1 cellular context compared by ENCODE assay signal in the genomic region with DNA sequence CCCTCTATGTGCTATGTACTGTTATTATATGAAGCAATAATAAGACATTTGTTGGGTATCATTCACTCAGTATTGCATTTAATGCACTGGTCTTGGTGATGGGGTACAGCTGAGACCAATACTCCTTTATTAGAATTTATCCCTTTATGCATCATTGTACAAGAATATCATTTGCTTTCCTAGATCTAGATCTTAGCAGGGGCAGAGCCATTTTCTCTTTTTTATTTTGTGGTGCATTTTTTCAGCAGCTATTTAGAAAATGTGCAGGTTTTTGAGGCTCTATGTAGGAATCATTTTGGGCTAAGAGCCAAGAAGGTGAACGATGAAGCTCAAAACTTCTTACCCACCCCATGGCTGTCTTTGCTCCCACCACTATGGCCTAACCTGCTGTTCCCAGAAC.
A peak's percentile ranks its signal among the peaks of the same experiment; 100 is the strongest.
TF ChIP-seq lines count a peak whose summit lies in the region.

No MANE protein-coding gene starts in this region.

TF ChIP-seq in K562, 482 proteins besides CTCF, POLR2A, EP300 and RAD21 (continued from another document and continues in another):
- no peak for TF ChIP-seq MBD2 (IDR thresholded peaks at IDR 0.05; ENCODE audit: borderline replicate concordance, low read depth)
- TF ChIP-seq RBM22 (IDR thresholded peaks at IDR 0.05; ENCODE audit: low read depth, low read length, poor library complexity, severe bottlenecking) = no peak
- TF ChIP-seq PTTG1 (tag; IDR thresholded peaks at IDR 0.05; ENCODE audit: low read depth) = 0 out of 2 replicates have a peak, but pooled peaks have one; percentile 56
- TF ChIP-seq ZNF696 (CRISPR knock-in tag; conservative IDR thresholded peaks at IDR 0.05) = no peak
- TF ChIP-seq BHLHE40 (IDR thresholded peaks at IDR 0.05; ENCODE audit: low read length) = no peak
- no peak for TF ChIP-seq BRD9 (IDR thresholded peaks at IDR 0.05; ENCODE audit: low read depth, partially characterized antibody)
- TF ChIP-seq, protein P1, sequence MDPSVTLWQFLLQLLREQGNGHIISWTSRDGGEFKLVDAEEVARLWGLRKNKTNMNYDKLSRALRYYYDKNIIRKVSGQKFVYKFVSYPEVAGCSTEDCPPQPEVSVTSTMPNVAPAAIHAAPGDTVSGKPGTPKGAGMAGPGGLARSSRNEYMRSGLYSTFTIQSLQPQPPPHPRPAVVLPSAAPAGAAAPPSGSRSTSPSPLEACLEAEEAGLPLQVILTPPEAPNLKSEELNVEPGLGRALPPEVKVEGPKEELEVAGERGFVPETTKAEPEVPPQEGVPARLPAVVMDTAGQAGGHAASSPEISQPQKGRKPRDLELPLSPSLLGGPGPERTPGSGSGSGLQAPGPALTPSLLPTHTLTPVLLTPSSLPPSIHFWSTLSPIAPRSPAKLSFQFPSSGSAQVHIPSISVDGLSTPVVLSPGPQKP (CRISPR knock-in tag; IDR thresholded peaks at IDR 0.05) = no peak
- TF ChIP-seq TFE3 (CRISPR knock-in tag; IDR thresholded peaks at IDR 0.05) = no peak
- no peak for TF ChIP-seq ZNF311 (CRISPR knock-in tag; IDR thresholded peaks at IDR 0.05)
- TF ChIP-seq POLR2AphosphoS2 (IDR thresholded peaks at IDR 0.05; ENCODE audit: low read length) = no peak
- TF ChIP-seq CBX3 (IDR thresholded peaks at IDR 0.05; ENCODE audit: borderline replicate concordance in 1 of 2, low read length in 2 of 2) = no peak
- TF ChIP-seq NONO (IDR thresholded peaks at IDR 0.05; ENCODE audit: low read depth in 2 of 2, low read length in 1 of 2) = no peak
- TF ChIP-seq, protein P2, sequence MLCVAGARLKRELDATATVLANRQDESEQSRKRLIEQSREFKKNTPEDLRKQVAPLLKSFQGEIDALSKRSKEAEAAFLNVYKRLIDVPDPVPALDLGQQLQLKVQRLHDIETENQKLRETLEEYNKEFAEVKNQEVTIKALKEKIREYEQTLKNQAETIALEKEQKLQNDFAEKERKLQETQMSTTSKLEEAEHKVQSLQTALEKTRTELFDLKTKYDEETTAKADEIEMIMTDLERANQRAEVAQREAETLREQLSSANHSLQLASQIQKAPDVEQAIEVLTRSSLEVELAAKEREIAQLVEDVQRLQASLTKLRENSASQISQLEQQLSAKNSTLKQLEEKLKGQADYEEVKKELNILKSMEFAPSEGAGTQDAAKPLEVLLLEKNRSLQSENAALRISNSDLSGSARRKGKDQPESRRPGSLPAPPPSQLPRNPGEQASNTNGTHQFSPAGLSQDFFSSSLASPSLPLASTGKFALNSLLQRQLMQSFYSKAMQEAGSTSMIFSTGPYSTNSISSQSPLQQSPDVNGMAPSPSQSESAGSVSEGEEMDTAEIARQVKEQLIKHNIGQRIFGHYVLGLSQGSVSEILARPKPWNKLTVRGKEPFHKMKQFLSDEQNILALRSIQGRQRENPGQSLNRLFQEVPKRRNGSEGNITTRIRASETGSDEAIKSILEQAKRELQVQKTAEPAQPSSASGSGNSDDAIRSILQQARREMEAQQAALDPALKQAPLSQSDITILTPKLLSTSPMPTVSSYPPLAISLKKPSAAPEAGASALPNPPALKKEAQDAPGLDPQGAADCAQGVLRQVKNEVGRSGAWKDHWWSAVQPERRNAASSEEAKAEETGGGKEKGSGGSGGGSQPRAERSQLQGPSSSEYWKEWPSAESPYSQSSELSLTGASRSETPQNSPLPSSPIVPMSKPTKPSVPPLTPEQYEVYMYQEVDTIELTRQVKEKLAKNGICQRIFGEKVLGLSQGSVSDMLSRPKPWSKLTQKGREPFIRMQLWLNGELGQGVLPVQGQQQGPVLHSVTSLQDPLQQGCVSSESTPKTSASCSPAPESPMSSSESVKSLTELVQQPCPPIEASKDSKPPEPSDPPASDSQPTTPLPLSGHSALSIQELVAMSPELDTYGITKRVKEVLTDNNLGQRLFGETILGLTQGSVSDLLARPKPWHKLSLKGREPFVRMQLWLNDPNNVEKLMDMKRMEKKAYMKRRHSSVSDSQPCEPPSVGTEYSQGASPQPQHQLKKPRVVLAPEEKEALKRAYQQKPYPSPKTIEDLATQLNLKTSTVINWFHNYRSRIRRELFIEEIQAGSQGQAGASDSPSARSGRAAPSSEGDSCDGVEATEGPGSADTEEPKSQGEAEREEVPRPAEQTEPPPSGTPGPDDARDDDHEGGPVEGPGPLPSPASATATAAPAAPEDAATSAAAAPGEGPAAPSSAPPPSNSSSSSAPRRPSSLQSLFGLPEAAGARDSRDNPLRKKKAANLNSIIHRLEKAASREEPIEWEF (CRISPR knock-in tag; IDR thresholded peaks at IDR 0.05) = no peak
- no peak for TF ChIP-seq ZNF280A (IDR thresholded peaks at IDR 0.05; ENCODE audit: low read depth, partially characterized antibody)
- TF ChIP-seq PBX2 (CRISPR knock-in tag; IDR thresholded peaks at IDR 0.05; ENCODE audit: low read depth) = no peak
- no peak for TF ChIP-seq PBX2 (tag; conservative IDR thresholded peaks at IDR 0.05; ENCODE audit: low read depth)
- TF ChIP-seq NFIC (IDR thresholded peaks at IDR 0.05) = peak; percentile 69
- no peak for TF ChIP-seq ZNF511 (CRISPR knock-in tag; IDR thresholded peaks at IDR 0.05)
- TF ChIP-seq GTF2B (IDR thresholded peaks at IDR 0.05; ENCODE audit: extremely low read depth, insufficient read length) = no peak
- TF ChIP-seq OTX1 (CRISPR knock-in tag; IDR thresholded peaks at IDR 0.05) = no peak
- no peak for TF ChIP-seq ZNF449 (CRISPR knock-in tag; IDR thresholded peaks at IDR 0.05)
- TF ChIP-seq ZNF740 (CRISPR knock-in tag; IDR thresholded peaks at IDR 0.05) = no peak
- 0 out of 4 replicates have a peak, but pooled peaks of 1 of the 2 experiments have one; percentile 23 for TF ChIP-seq ZNF740 (tag; IDR thresholded peaks at IDR 0.05)
- TF ChIP-seq, protein P3, sequence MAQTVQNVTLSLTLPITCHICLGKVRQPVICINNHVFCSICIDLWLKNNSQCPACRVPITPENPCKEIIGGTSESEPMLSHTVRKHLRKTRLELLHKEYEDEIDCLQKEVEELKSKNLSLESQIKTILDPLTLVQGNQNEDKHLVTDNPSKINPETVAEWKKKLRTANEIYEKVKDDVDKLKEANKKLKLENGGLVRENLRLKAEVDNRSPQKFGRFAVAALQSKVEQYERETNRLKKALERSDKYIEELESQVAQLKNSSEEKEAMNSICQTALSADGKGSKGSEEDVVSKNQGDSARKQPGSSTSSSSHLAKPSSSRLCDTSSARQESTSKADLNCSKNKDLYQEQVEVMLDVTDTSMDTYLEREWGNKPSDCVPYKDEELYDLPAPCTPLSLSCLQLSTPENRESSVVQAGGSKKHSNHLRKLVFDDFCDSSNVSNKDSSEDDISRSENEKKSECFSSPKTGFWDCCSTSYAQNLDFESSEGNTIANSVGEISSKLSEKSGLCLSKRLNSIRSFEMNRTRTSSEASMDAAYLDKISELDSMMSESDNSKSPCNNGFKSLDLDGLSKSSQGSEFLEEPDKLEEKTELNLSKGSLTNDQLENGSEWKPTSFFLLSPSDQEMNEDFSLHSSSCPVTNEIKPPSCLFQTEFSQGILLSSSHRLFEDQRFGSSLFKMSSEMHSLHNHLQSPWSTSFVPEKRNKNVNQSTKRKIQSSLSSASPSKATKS (CRISPR knock-in tag; IDR thresholded peaks at IDR 0.05) = no peak
- TF ChIP-seq TEAD1 (CRISPR knock-in tag; IDR thresholded peaks at IDR 0.05) = no peak
- no peak for TF ChIP-seq WHSC1 (IDR thresholded peaks at IDR 0.05; ENCODE audit: low read length)
- TF ChIP-seq, protein P4, sequence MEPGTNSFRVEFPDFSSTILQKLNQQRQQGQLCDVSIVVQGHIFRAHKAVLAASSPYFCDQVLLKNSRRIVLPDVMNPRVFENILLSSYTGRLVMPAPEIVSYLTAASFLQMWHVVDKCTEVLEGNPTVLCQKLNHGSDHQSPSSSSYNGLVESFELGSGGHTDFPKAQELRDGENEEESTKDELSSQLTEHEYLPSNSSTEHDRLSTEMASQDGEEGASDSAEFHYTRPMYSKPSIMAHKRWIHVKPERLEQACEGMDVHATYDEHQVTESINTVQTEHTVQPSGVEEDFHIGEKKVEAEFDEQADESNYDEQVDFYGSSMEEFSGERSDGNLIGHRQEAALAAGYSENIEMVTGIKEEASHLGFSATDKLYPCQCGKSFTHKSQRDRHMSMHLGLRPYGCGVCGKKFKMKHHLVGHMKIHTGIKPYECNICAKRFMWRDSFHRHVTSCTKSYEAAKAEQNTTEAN (CRISPR knock-in tag; IDR thresholded peaks at IDR 0.05) = no peak
- TF ChIP-seq ZNF639 (CRISPR knock-in tag; conservative IDR thresholded peaks at IDR 0.05 in 1 of 2, IDR thresholded peaks at IDR 0.05 in 1 of 2) = peak in 1 of 2 experiments; percentile 40; a peak in 1 of 4 replicates
- no peak for TF ChIP-seq ZNF436 (CRISPR knock-in tag; IDR thresholded peaks at IDR 0.05)
- TF ChIP-seq HDAC2 (IDR thresholded peaks at IDR 0.05) = no peak
- TF ChIP-seq RNF2 (IDR thresholded peaks at IDR 0.05) = no peak
- TF ChIP-seq ZNF586 (CRISPR knock-in tag; conservative IDR thresholded peaks at IDR 0.05) = no peak
